In genomic region chr7:22488643-22489462, GRCh38 we compare ENCODE assay signal across 8 cellular contexts. TPM values are rescaled to one million over a fixed set of nuclear protein-coding genes. Genes with fewer than 3 reads are reported as not detected.
DNase-seq lines count a peak whose midpoint lies in the region; ATAC-seq and TF ChIP-seq lines count a peak whose summit lies in the region.

No MANE protein-coding gene starts in this region.

- H3K9me3 Mint-ChIP-seq in endothelial cell (ENCODE audit: unreplicated experiment): no peaks in the 10 kb centered on the region

- H3K27me3 Mint-ChIP-seq in endothelial cell (ENCODE audit: unreplicated experiment): peaks cover 6% of the 10 kb centered on the region

- DNase-seq in NCI-H510A treated with DMSO at 0.1 percent for 48 hours (lab: John Stamatoyannopoulos, UW) (peak; percentile 92), NCI-H510A (lab: John Stamatoyannopoulos, UW) (no peak), NCI-H526 (lab: John Stamatoyannopoulos, UW) (peak; percentile 58 to 88), endothelial cell (ENCODE audit: low spot score) (peak; percentile 80), mucosa of gallbladder (ENCODE audit: low spot score) (peak; percentile 73)
- DNase-seq in activated CD8-positive, alpha-beta memory T cell treated with anti-CD3 and anti-CD28 coated beads for 24 hours: peak; percentile 83
- DNase-seq in stimulated activated CD8-positive, alpha-beta memory T cell treated with anti-CD3 and anti-CD28 coated beads, Interleukin-7, amount 100 ng/mL, for 48 hours (ENCODE audit: extremely low read depth in 1 of 2, low read depth in 1 of 2): peak; percentile 5 to 22

- peak overlapping the region; percentile 53 for H3K27ac Mint-ChIP-seq in endothelial cell (ENCODE audit: unreplicated experiment)

- ATAC-seq in HG03439 (IDR thresholded peaks at IDR 0.05; ENCODE audit: unreplicated experiment): peak; percentile 57

- H3K4me1 Mint-ChIP-seq in endothelial cell (ENCODE audit: unreplicated experiment): peaks cover 31% of the 10 kb centered on the region

- H3K36me3 Mint-ChIP-seq in endothelial cell (ENCODE audit: low read depth, unreplicated experiment): peaks cover 9% of the 10 kb centered on the region

- peak; percentile 91 for TF ChIP-seq CTCF in endothelial cell (IDR thresholded peaks at IDR 0.05; ENCODE audit: unreplicated experiment)

- no peak overlapping the region for H3K4me3 Mint-ChIP-seq in endothelial cell (ENCODE audit: unreplicated experiment)

RNA-seq across cellular contexts. Expression of gene STEAP1B, which starts 11.1 kb away (rescaled TPM):
- total RNA-seq in endothelial cell (ENCODE audit: unreplicated experiment): 5.6 TPM
- total RNA-seq in mucosa of gallbladder: not detected
